ENCODE assay signal across 14 cellular contexts in the genomic region with DNA sequence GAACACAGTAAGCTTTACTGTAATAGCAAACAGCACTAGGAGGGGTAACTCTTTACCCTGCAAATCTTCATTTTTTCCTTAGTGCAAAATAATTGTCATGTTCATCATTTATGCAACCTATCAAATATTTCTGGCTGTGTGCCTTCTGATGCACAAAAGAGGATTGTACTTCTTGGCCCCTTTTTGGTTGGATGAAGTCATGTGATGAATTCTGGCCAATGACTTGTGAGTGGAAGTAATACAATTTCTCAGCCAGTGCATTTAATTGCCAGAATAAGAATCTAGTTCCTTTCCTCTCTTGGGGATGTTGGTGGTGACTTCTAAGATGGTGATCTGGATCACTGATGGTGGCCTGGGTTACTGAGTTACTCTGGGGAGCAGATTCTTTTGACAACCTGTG. TPM values are rescaled to one million over a fixed set of nuclear protein-coding genes. Genes with fewer than 3 reads are reported as not detected.
DNase-seq lines count a peak whose midpoint lies in the region; ATAC-seq, FAIRE-seq and TF ChIP-seq lines count a peak whose summit lies in the region.
"Had no signal": no experiment of that assay in that cellular context is flagged by ENCODE, and none has a peak within 500 bp of the region (broad histone marks: within the 10 kb centered on the region; RNA-seq: fewer than 3 reads in every experiment).

No MANE protein-coding gene starts in this region.

- H3K27me3 ChIP-seq in PC-3 (ENCODE audit: low read length) (no peaks in the 10 kb centered on the region), suprapubic skin (no peaks in the 10 kb centered on the region)
- H3K27me3 ChIP-seq: BLaER1 treated with 17β-estradiol and CSF1 and Interleukin-3, amounts not matched to agents 10 nM and 100 nM had no signal

- FAIRE-seq in GM19239 (lab: Jason Lieb, UNC), result no peak

- H4K20me1 ChIP-seq in PC-3 (ENCODE audit: low read length), result no peaks in the 10 kb centered on the region
- H4K20me1 ChIP-seq: BLaER1 treated with 17β-estradiol and CSF1 and Interleukin-3, amounts not matched to agents 10 nM and 100 nM had no signal

- peak overlapping the region; percentile 9; the same call in 1 of the 2 replicates for H3K9ac ChIP-seq in PC-3 (ENCODE audit: low read length)
- H3K9ac ChIP-seq: BLaER1 treated with 17β-estradiol and CSF1 and Interleukin-3, amounts not matched to agents 10 nM and 100 nM had no signal

- no peak for DNase-seq in PC-3
- DNase-seq in foreskin melanocyte, result peak; percentile 64
- DNase-seq in suprapubic skin (ENCODE audit: low spot score in 2 of 2), result no peak
- DNase-seq in GM19239 (ENCODE audit: insufficient read length, low spot score), result no peak
- DNase-seq in NCI-H526 (lab: John Stamatoyannopoulos, UW), result no peak
- DNase-seq: ACHN; CD4-positive, CD25-positive, alpha-beta regulatory T cell; GOT3; KBM-7 had no signal

- H3K4me2 ChIP-seq in PC-3 (ENCODE audit: low read length), result no peak overlapping the region

- POLR2A ChIA-PET in PC-3 (lab: Charles Lee; ENCODE audit: unreplicated experiment), result no interaction called here

- no TSS peak for BruUV-seq in PC-3 (replicated peaks; lab: Mats Ljungman, UMichigan)

- H3K4me1 ChIP-seq in PC-3 (ENCODE audit: insufficient read depth, low read length) (peaks cover 10% of the 10 kb centered on the region; the same call in 1 of the 2 replicates), suprapubic skin (peaks cover 26% of the 10 kb centered on the region)

- H3K9me3 ChIP-seq in PC-3 (ENCODE audit: low read length) (no peaks in the 10 kb centered on the region), suprapubic skin (no peaks in the 10 kb centered on the region)
- H3K9me3 ChIP-seq: BLaER1 treated with 17β-estradiol and CSF1 and Interleukin-3, amounts not matched to agents 10 nM and 100 nM; HAP-1 had no signal

- no peaks in the 10 kb centered on the region for H3K9me2 ChIP-seq in PC-3 (replicated peaks; ENCODE audit: low read length)

- H3K27ac ChIP-seq in 22Rv1 (peak overlapping the region; percentile 91), PC-3 (ENCODE audit: low read length) (peak overlapping the region; percentile 53; the same call in 1 of the 2 replicates), suprapubic skin (peak overlapping the region; percentile 78)
- H3K27ac ChIP-seq: BLaER1 treated with 17β-estradiol and CSF1 and Interleukin-3, amounts not matched to agents 10 nM and 100 nM; HL-60 had no signal

- no peaks in the 10 kb centered on the region for H3K36me3 ChIP-seq in PC-3 (ENCODE audit: low read depth, low read length)
- H3K36me3 ChIP-seq in suprapubic skin, result no peaks in the 10 kb centered on the region
- H3K36me3 ChIP-seq: BLaER1 treated with 17β-estradiol and CSF1 and Interleukin-3, amounts not matched to agents 10 nM and 100 nM; HAP-1 had no signal

- ATAC-seq in PC-3, result no peak
- no peak for ATAC-seq in HG03439 (IDR thresholded peaks at IDR 0.05; ENCODE audit: unreplicated experiment)

- no peak for TF ChIP-seq EP300 in suprapubic skin (IDR thresholded peaks at IDR 0.05)

- no peak overlapping the region for H2AFZ ChIP-seq in PC-3 (ENCODE audit: low read length)

- H3K79me2 ChIP-seq in PC-3 (ENCODE audit: low read length), result no peaks in the 10 kb centered on the region

- intact Hi-C loops in PC-3 (cut with micrococcal nuclease), result loop anchor here (5.0 kb wide), 1 partner anchor 124 kb away; no protein-coding TSS in a partner anchor

- TF ChIP-seq CTCF in 22Rv1 (IDR thresholded peaks at IDR 0.05), result no peak
- no peak for TF ChIP-seq CTCF in PC-3 (conservative IDR thresholded peaks at IDR 0.05; ENCODE audit: low read depth, low read length)
- no peak for TF ChIP-seq CTCF in suprapubic skin (IDR thresholded peaks at IDR 0.05)

- no peak overlapping the region for H3K4me3 ChIP-seq in PC-3 (ENCODE audit: low read length)
- H3K4me3 ChIP-seq in suprapubic skin, result no peak overlapping the region
- H3K4me3 ChIP-seq: BLaER1 treated with 17β-estradiol and CSF1 and Interleukin-3, amounts not matched to agents 10 nM and 100 nM; HAP-1 had no signal

- CTCF ChIA-PET in PC-3 (lab: Charles Lee), result no interaction called here

- no peaks in the 10 kb centered on the region for H3F3A ChIP-seq in PC-3 (ENCODE audit: low read length, unreplicated experiment)

- TF ChIP-seq POLR2A in suprapubic skin (IDR thresholded peaks at IDR 0.05), result no peak

RNA-seq across cellular contexts. Expression of gene GATB, which starts 37.0 kb away (rescaled TPM):
- total RNA-seq in PC-3 (2014; rRNA removed), result 20.4 and 22.7 TPM in 2 replicates
- 10 to 100 TPM; 34.3 to 66.3 (median 47.2) TPM for total RNA-seq in suprapubic skin
